38 cellular contexts compared by ENCODE assay signal in genomic region chr6:162336359-162336758, GRCh38.
"Had no signal": no experiment of that assay in that cellular context is flagged by ENCODE, and none has a peak within 500 bp of the region (broad histone marks: within the 10 kb centered on the region; RNA-seq: fewer than 3 reads in every experiment).

No MANE protein-coding gene starts in this region.

- H3K9me3 ChIP-seq: adrenal gland, ascending aorta, body of pancreas, breast epithelium had no signal

- DNase-seq: activated effector memory CD4-positive, alpha-beta T cell treated with anti-CD3 and anti-CD28 coated beads, Interleukin-2, amount 50 U/mL, for 16 hours; activated effector memory CD4-positive, alpha-beta T cell treated with Interleukin-2 at 50 U/mL for 16 hours; activated gamma-delta T cell; activated gamma-delta T cell treated with Interleukin-2 at 50 U/mL for 16 hours; activated naive CD4-positive, alpha-beta T cell; activated naive CD4-positive, alpha-beta T cell treated with anti-CD3 and anti-CD28 coated beads for 36 hours; activated naive CD4-positive, alpha-beta T cell treated with anti-CD3 and anti-CD28 coated beads, Interleukin-2, amount 10 ng/mL, durations not matched to agents 7 days and 5 days; activated naive CD4-positive, alpha-beta T cell treated with anti-CD3 and anti-CD28 coated beads, Interleukin-2, amount 50 U/mL, for 16 hours; activated naive CD4-positive, alpha-beta T cell treated with Interleukin-2 at 50 U/mL for 16 hours; activated naive CD8-positive, alpha-beta T cell treated with anti-CD3 and anti-CD28 coated beads for 36 hours; activated naive CD8-positive, alpha-beta T cell treated with anti-CD3 and anti-CD28 coated beads, Interleukin-2, amount 10 ng/mL, durations not matched to agents 7 days and 5 days; activated naive CD8-positive, alpha-beta T cell treated with anti-CD3 and anti-CD28 coated beads, Interleukin-2, amount 50 U/mL, for 24 hours; activated T-cell treated with anti-CD3 and anti-CD28 coated beads, Interleukin-2, amount 50 U/mL, for 1 hour; activated T-cell treated with anti-CD3 and anti-CD28 coated beads, Interleukin-2, amount 50 U/mL, for 24 hours; activated T-cell treated with anti-CD3 and anti-CD28 coated beads, Interleukin-2, amount 50 U/mL, for 4 hours; activated T-cell treated with anti-CD3 and anti-CD28 coated beads, Interleukin-2, amount 50 U/mL, for 48 hours; activated T-cell treated with anti-CD3 and anti-CD28 coated beads, Interleukin-2, amount 50 U/mL, for 72 hours; adrenal gland; amniotic stem cell; amygdala; anterior cingulate cortex; aorta; body of pancreas; brain microvascular endothelial cell; caudate nucleus; central memory CD4-positive, alpha-beta T cell; cerebellar nuclear complex had no signal

- H3K27ac ChIP-seq: adrenal gland, ascending aorta, body of pancreas, brain microvascular endothelial cell, breast epithelium, cardiac muscle cell had no signal

- H3K4me3 ChIP-seq: adrenal gland, ascending aorta, body of pancreas, breast epithelium, cardiac muscle cell had no signal

- H3K4me1 Mint-ChIP-seq: activated naive CD4-positive, alpha-beta T cell treated with anti-CD3 and anti-CD28 coated beads, Interleukin-2, amount 10 ng/mL, durations not matched to agents 7 days and 5 days; activated naive CD4-positive, alpha-beta T cell treated with anti-CD3 and anti-CD28 coated beads, Interleukin-2, amount 50 U/mL, for 24 hours; activated naive CD8-positive, alpha-beta T cell treated with anti-CD3 and anti-CD28 coated beads for 36 hours; activated naive CD8-positive, alpha-beta T cell treated with anti-CD3 and anti-CD28 coated beads, Interleukin-2, amount 10 ng/mL, durations not matched to agents 7 days and 5 days; activated naive CD8-positive, alpha-beta T cell treated with anti-CD3 and anti-CD28 coated beads, Interleukin-2, amount 50 U/mL, for 24 hours; activated T-helper 17 cell treated with anti-CD3 and anti-CD28 coated beads, Interleukin-2, amount 50 U/mL, for 72 hours; brain; central memory CD8-positive, alpha-beta T cell had no signal

- H3K36me3 ChIP-seq: adrenal gland, ascending aorta, brain microvascular endothelial cell, breast epithelium, cardiac muscle cell had no signal

- H3K9me3 Mint-ChIP-seq: activated naive CD4-positive, alpha-beta T cell treated with anti-CD3 and anti-CD28 coated beads for 36 hours; activated naive CD4-positive, alpha-beta T cell treated with anti-CD3 and anti-CD28 coated beads, Interleukin-2, amount 50 U/mL, for 24 hours had no signal

- ATAC-seq: activated naive CD4-positive, alpha-beta T cell treated with anti-CD3 and anti-CD28 coated beads, Interleukin-2, amount 50 U/mL, for 72 hours; activated naive CD8-positive, alpha-beta T cell treated with anti-CD3 and anti-CD28 coated beads, Interleukin-2, amount 50 U/mL, for 24 hours; activated T-cell treated with anti-CD3 and anti-CD28 coated beads, Interleukin-2, amount 50 U/mL, for 4 hours; activated T-cell treated with anti-CD3 and anti-CD28 coated beads, Interleukin-2, amount 50 U/mL, for 72 hours; activated T-helper 17 cell treated with anti-CD3 and anti-CD28 coated beads, Interleukin-2, amount 50 U/mL, for 72 hours; body of pancreas had no signal

- H3K27ac Mint-ChIP-seq: activated naive CD4-positive, alpha-beta T cell treated with anti-CD3 and anti-CD28 coated beads for 36 hours; activated naive CD4-positive, alpha-beta T cell treated with anti-CD3 and anti-CD28 coated beads, Interleukin-2, amount 10 ng/mL, durations not matched to agents 7 days and 5 days; activated naive CD4-positive, alpha-beta T cell treated with anti-CD3 and anti-CD28 coated beads, Interleukin-2, amount 50 U/mL, for 24 hours; activated naive CD8-positive, alpha-beta T cell; activated naive CD8-positive, alpha-beta T cell treated with anti-CD3 and anti-CD28 coated beads for 36 hours; activated naive CD8-positive, alpha-beta T cell treated with anti-CD3 and anti-CD28 coated beads, Interleukin-2, amount 10 ng/mL, durations not matched to agents 7 days and 5 days; activated naive CD8-positive, alpha-beta T cell treated with anti-CD3 and anti-CD28 coated beads, Interleukin-2, amount 50 U/mL, for 24 hours; activated T-cell treated with anti-CD3 and anti-CD28 coated beads, Interleukin-2, amount 50 U/mL, for 24 hours; activated T-cell treated with anti-CD3 and anti-CD28 coated beads, Interleukin-2, amount 50 U/mL, for 72 hours; activated T-helper 1 cell treated with anti-CD3 and anti-CD28 coated beads, Interleukin-12 subunit alpha, Interleukin-12 subunit beta, Interleukin-2, Interleukin-4 antibody, amounts not matched to agents 30 ng/mL and 10 ng/mL and 1 ng/mL, durations not matched to agents 14 hours and 24 hours and 36 hours; activated T-helper 17 cell treated with anti-CD3 and anti-CD28 coated beads, Interleukin-2, amount 50 U/mL, for 72 hours; activated T-helper 2 cell treated with anti-CD3 and anti-CD28 coated beads, Interferon-gamma antibody, Interleukin-2, Interleukin-4, amounts not matched to agents 10 μg/mL and 5 μg/mL and 100 μg/mL, durations not matched to agents 14 hours and 24 hours and 36 hours; brain had no signal

- H3K27me3 ChIP-seq: adrenal gland, ascending aorta, body of pancreas, brain microvascular endothelial cell, breast epithelium, cardiac muscle cell had no signal

- H3K4me3 Mint-ChIP-seq: activated naive CD4-positive, alpha-beta T cell treated with anti-CD3 and anti-CD28 coated beads for 36 hours; activated naive CD4-positive, alpha-beta T cell treated with anti-CD3 and anti-CD28 coated beads, Interleukin-2, amount 10 ng/mL, durations not matched to agents 7 days and 5 days; activated naive CD4-positive, alpha-beta T cell treated with anti-CD3 and anti-CD28 coated beads, Interleukin-2, amount 50 U/mL, for 24 hours; activated naive CD8-positive, alpha-beta T cell; activated naive CD8-positive, alpha-beta T cell treated with anti-CD3 and anti-CD28 coated beads for 36 hours; activated naive CD8-positive, alpha-beta T cell treated with anti-CD3 and anti-CD28 coated beads, Interleukin-2, amount 10 ng/mL, durations not matched to agents 7 days and 5 days; activated naive CD8-positive, alpha-beta T cell treated with anti-CD3 and anti-CD28 coated beads, Interleukin-2, amount 50 U/mL, for 24 hours; activated T-cell treated with anti-CD3 and anti-CD28 coated beads, Interleukin-2, amount 50 U/mL, for 24 hours; activated T-cell treated with anti-CD3 and anti-CD28 coated beads, Interleukin-2, amount 50 U/mL, for 4 hours; activated T-cell treated with anti-CD3 and anti-CD28 coated beads, Interleukin-2, amount 50 U/mL, for 72 hours; activated T-helper 1 cell treated with anti-CD3 and anti-CD28 coated beads, Interleukin-12 subunit alpha, Interleukin-12 subunit beta, Interleukin-2, Interleukin-4 antibody, amounts not matched to agents 30 ng/mL and 10 ng/mL and 1 ng/mL, durations not matched to agents 14 hours and 24 hours and 36 hours; activated T-helper 17 cell treated with anti-CD3 and anti-CD28 coated beads, Interleukin-2, amount 50 U/mL, for 72 hours; brain; central memory CD8-positive, alpha-beta T cell had no signal

- H3K27me3 Mint-ChIP-seq: activated naive CD4-positive, alpha-beta T cell treated with anti-CD3 and anti-CD28 coated beads, Interleukin-2, amount 10 ng/mL, durations not matched to agents 7 days and 5 days; activated naive CD4-positive, alpha-beta T cell treated with anti-CD3 and anti-CD28 coated beads, Interleukin-2, amount 50 U/mL, for 24 hours; activated naive CD8-positive, alpha-beta T cell; activated naive CD8-positive, alpha-beta T cell treated with anti-CD3 and anti-CD28 coated beads for 36 hours; activated naive CD8-positive, alpha-beta T cell treated with anti-CD3 and anti-CD28 coated beads, Interleukin-2, amount 10 ng/mL, durations not matched to agents 7 days and 5 days; activated naive CD8-positive, alpha-beta T cell treated with anti-CD3 and anti-CD28 coated beads, Interleukin-2, amount 50 U/mL, for 24 hours; activated T-cell treated with anti-CD3 and anti-CD28 coated beads, Interleukin-2, amount 50 U/mL, for 24 hours; activated T-helper 17 cell treated with anti-CD3 and anti-CD28 coated beads, Interleukin-2, amount 50 U/mL, for 72 hours; brain; central memory CD8-positive, alpha-beta T cell had no signal

- H3K36me3 Mint-ChIP-seq: activated naive CD4-positive, alpha-beta T cell treated with anti-CD3 and anti-CD28 coated beads, Interleukin-2, amount 10 ng/mL, durations not matched to agents 7 days and 5 days; activated naive CD8-positive, alpha-beta T cell treated with anti-CD3 and anti-CD28 coated beads, Interleukin-2, amount 10 ng/mL, durations not matched to agents 7 days and 5 days had no signal
